11 cellular contexts compared by ENCODE assay signal in genomic region chr2:236166781-236167296, GRCh38. TPM values are rescaled to one million over a fixed set of nuclear protein-coding genes. Genes with fewer than 3 reads are reported as not detected.
DNase-seq lines count a peak whose midpoint lies in the region; ATAC-seq and TF ChIP-seq lines count a peak whose summit lies in the region.
"Had no signal": no experiment of that assay in that cellular context is flagged by ENCODE, and none has a peak within 500 bp of the region (broad histone marks: within the 10 kb centered on the region; RNA-seq: fewer than 3 reads in every experiment).

No MANE protein-coding gene starts in this region.

- peaks cover 7% of the 10 kb centered on the region for H3K4me1 Mint-ChIP-seq in activated CD8-positive, alpha-beta T cell treated with anti-CD3 and anti-CD28 coated beads, Interleukin-2, amount 10 ng/mL, durations not matched to agents 7 days and 5 days (ENCODE audit: low read depth)
- peaks cover 13% of the 10 kb centered on the region for H3K4me1 Mint-ChIP-seq in activated CD8-positive, alpha-beta T cell treated with anti-CD3 and anti-CD28 coated beads for 36 hours (ENCODE audit: low read depth)
- H3K4me1 Mint-ChIP-seq in T-helper 17 cell: peaks cover 15% of the 10 kb centered on the region

- H3K4me3 Mint-ChIP-seq in activated CD8-positive, alpha-beta T cell treated with anti-CD3 and anti-CD28 coated beads, Interleukin-2, amount 10 ng/mL, durations not matched to agents 7 days and 5 days: peak overlapping the region; percentile 46
- H3K4me3 Mint-ChIP-seq in activated CD8-positive, alpha-beta T cell treated with anti-CD3 and anti-CD28 coated beads for 36 hours: no peak overlapping the region
- peak overlapping the region; percentile 76 for H3K4me3 Mint-ChIP-seq in T-helper 17 cell

- H3K27ac ChIP-seq in iPS-18a (ENCODE audit: low read length) (no peak overlapping the region), stomach (no peak overlapping the region)

- H3K36me3 Mint-ChIP-seq in activated CD8-positive, alpha-beta T cell treated with anti-CD3 and anti-CD28 coated beads, Interleukin-2, amount 10 ng/mL, durations not matched to agents 7 days and 5 days (ENCODE audit: low read depth): peaks cover 12% of the 10 kb centered on the region
- H3K36me3 Mint-ChIP-seq in activated CD8-positive, alpha-beta T cell treated with anti-CD3 and anti-CD28 coated beads for 36 hours (ENCODE audit: low read depth): no peaks in the 10 kb centered on the region
- no peaks in the 10 kb centered on the region for H3K36me3 Mint-ChIP-seq in T-helper 17 cell (ENCODE audit: low read depth)

- no peak for TF ChIP-seq EP300 in stomach (IDR thresholded peaks at IDR 0.05)

- no peaks in the 10 kb centered on the region for H3K9me3 Mint-ChIP-seq in activated CD8-positive, alpha-beta T cell treated with anti-CD3 and anti-CD28 coated beads, Interleukin-2, amount 10 ng/mL, durations not matched to agents 7 days and 5 days (ENCODE audit: insufficient read depth)
- no peaks in the 10 kb centered on the region for H3K9me3 Mint-ChIP-seq in activated CD8-positive, alpha-beta T cell treated with anti-CD3 and anti-CD28 coated beads for 36 hours

- H3K9ac ChIP-seq in iPS-18a (ENCODE audit: low read length): no peak overlapping the region

- DNase-seq in activated CD8-positive, alpha-beta T cell treated with anti-CD3 and anti-CD28 coated beads, Interleukin-2, amount 10 ng/mL, durations not matched to agents 7 days and 5 days: no peak
- DNase-seq in activated CD8-positive, alpha-beta T cell treated with anti-CD3 and anti-CD28 coated beads for 36 hours: no peak
- DNase-seq in T-helper 17 cell (no peak), stomach (no peak), Right ventricle myocardium superior (no peak)
- DNase-seq: effector CD8-positive, alpha-beta T cell; KG1; T-helper 9 cell had no signal

- 2 to 5% (median 4%) methylated on average over 15 to 29 of the region's 29 CpGs for WGBS in stomach, 5 donors

- H3K36me3 ChIP-seq in iPS-18a (ENCODE audit: control insufficient read depth, low read depth, low read length): peaks cover 5% of the 10 kb centered on the region
- H3K36me3 ChIP-seq in stomach: no peaks in the 10 kb centered on the region

- H3K27me3 Mint-ChIP-seq in activated CD8-positive, alpha-beta T cell treated with anti-CD3 and anti-CD28 coated beads, Interleukin-2, amount 10 ng/mL, durations not matched to agents 7 days and 5 days (ENCODE audit: low read depth): peaks cover 61% of the 10 kb centered on the region
- peaks cover 63% of the 10 kb centered on the region for H3K27me3 Mint-ChIP-seq in activated CD8-positive, alpha-beta T cell treated with anti-CD3 and anti-CD28 coated beads for 36 hours
- peaks cover 65% of the 10 kb centered on the region for H3K27me3 Mint-ChIP-seq in T-helper 17 cell

- POLR2A ChIA-PET in activated CD8-positive, alpha-beta T cell treated with anti-CD3 and anti-CD28 coated beads, Interleukin-2, amount 10 ng/mL, durations not matched to agents 7 days and 5 days (lab: Charles Lee): no interaction called here
- POLR2A ChIA-PET in activated CD8-positive, alpha-beta T cell treated with anti-CD3 and anti-CD28 coated beads for 36 hours (lab: Charles Lee): interaction anchor here (0.5 kb wide), 1 partner anchor 94 kb away, joined by 3 read pairs; no protein-coding TSS in a partner anchor

- H3K27me3 ChIP-seq in iPS-18a (ENCODE audit: control insufficient read depth, insufficient read depth, low read length): peaks cover 100% of the 10 kb centered on the region
- H3K27me3 ChIP-seq in stomach: peaks cover 68 to 100% (median 99%) of the 10 kb centered on the region in 3 donors

- no peak for ATAC-seq in activated CD8-positive, alpha-beta T cell treated with anti-CD3 and anti-CD28 coated beads, Interleukin-2, amount 10 ng/mL, durations not matched to agents 7 days and 5 days
- ATAC-seq in activated CD8-positive, alpha-beta T cell treated with anti-CD3 and anti-CD28 coated beads for 36 hours: no peak
- ATAC-seq in T-helper 17 cell (no peak), GM19035 (IDR thresholded peaks at IDR 0.05; ENCODE audit: unreplicated experiment) (no peak), GM19023 (IDR thresholded peaks at IDR 0.05; ENCODE audit: unreplicated experiment) (no peak), Right ventricle myocardium superior (ENCODE audit: poor library complexity) (no peak)

- H3K27ac Mint-ChIP-seq in activated CD8-positive, alpha-beta T cell treated with anti-CD3 and anti-CD28 coated beads, Interleukin-2, amount 10 ng/mL, durations not matched to agents 7 days and 5 days: peak overlapping the region; percentile 68
- no peak overlapping the region for H3K27ac Mint-ChIP-seq in activated CD8-positive, alpha-beta T cell treated with anti-CD3 and anti-CD28 coated beads for 36 hours
- H3K27ac Mint-ChIP-seq in T-helper 17 cell: no peak overlapping the region

- CTCF ChIA-PET in activated CD8-positive, alpha-beta T cell treated with anti-CD3 and anti-CD28 coated beads, Interleukin-2, amount 10 ng/mL, durations not matched to agents 7 days and 5 days (lab: Charles Lee): interaction anchor here (1.5 kb wide), 1 partner anchor 11 kb away, joined by 5 read pairs; no protein-coding TSS in a partner anchor
- CTCF ChIA-PET in activated CD8-positive, alpha-beta T cell treated with anti-CD3 and anti-CD28 coated beads for 36 hours (lab: Charles Lee): interaction anchor here (2.0 kb wide), 1 partner anchor 11 kb away, joined by 13 read pairs; no protein-coding TSS in a partner anchor

- intact Hi-C loops in activated CD8-positive, alpha-beta T cell treated with anti-CD3 and anti-CD28 coated beads for 36 hours (cut with micrococcal nuclease): loop anchor here (10.0 kb wide), 1 partner anchor 492 kb away; no protein-coding TSS in a partner anchor
- intact Hi-C loops in stomach (cut with DNase I; ENCODE audit: low total_unique reads): loop anchor here (5.0 kb wide), 1 partner anchor 390 kb away; no protein-coding TSS in a partner anchor
- intact Hi-C loops in Right ventricle myocardium superior (cut with DNase I): no loop called here

- TF ChIP-seq CTCF in activated CD8-positive, alpha-beta T cell treated with anti-CD3 and anti-CD28 coated beads for 36 hours (IDR thresholded peaks at IDR 0.05): no peak
- no peak for TF ChIP-seq CTCF in stomach (IDR thresholded peaks at IDR 0.05)

- H3K4me1 ChIP-seq in iPS-18a (ENCODE audit: control insufficient read depth, low read depth, low read length): peaks cover 43% of the 10 kb centered on the region
- peaks cover 42 to 80% (median 62%) of the 10 kb centered on the region in 4 donors for H3K4me1 ChIP-seq in stomach

- TF ChIP-seq POLR2A in stomach (IDR thresholded peaks at IDR 0.05): no peak

- H3K4me3 ChIP-seq in iPS-18a (ENCODE audit: low read length) (peak overlapping the region; percentile 70), stomach (peak overlapping the region; percentile 27 to 54 (median 38))

- no peaks in the 10 kb centered on the region for H3K9me3 ChIP-seq in T-helper 17 cell (ENCODE audit: control insufficient read depth, low read length, poor library complexity, severe bottlenecking)
- peaks cover 3% of the 10 kb centered on the region for H3K9me3 ChIP-seq in iPS-18a (ENCODE audit: control insufficient read depth, low read depth, low read length)
- peaks cover 0 to 8% (median 0%) of the 10 kb centered on the region in 4 donors for H3K9me3 ChIP-seq in stomach

RNA-seq across cellular contexts. Expression of gene GBX2, which starts 1.3 kb away (rescaled TPM):
- total RNA-seq in activated CD8-positive, alpha-beta T cell treated with anti-CD3 and anti-CD28 coated beads, Interleukin-2, amount 10 ng/mL, durations not matched to agents 7 days and 5 days: not detected
- not detected for total RNA-seq in activated CD8-positive, alpha-beta T cell treated with anti-CD3 and anti-CD28 coated beads for 36 hours
- total RNA-seq in T-helper 17 cell (not detected), stomach (under 1 TPM in 1 of 5 donors, not detected in 4; 0.55 TPM), Right ventricle myocardium superior (not detected)
- not detected for polyA plus RNA-seq in stomach
